2 cellular contexts compared by ENCODE assay signal in the genomic region with DNA sequence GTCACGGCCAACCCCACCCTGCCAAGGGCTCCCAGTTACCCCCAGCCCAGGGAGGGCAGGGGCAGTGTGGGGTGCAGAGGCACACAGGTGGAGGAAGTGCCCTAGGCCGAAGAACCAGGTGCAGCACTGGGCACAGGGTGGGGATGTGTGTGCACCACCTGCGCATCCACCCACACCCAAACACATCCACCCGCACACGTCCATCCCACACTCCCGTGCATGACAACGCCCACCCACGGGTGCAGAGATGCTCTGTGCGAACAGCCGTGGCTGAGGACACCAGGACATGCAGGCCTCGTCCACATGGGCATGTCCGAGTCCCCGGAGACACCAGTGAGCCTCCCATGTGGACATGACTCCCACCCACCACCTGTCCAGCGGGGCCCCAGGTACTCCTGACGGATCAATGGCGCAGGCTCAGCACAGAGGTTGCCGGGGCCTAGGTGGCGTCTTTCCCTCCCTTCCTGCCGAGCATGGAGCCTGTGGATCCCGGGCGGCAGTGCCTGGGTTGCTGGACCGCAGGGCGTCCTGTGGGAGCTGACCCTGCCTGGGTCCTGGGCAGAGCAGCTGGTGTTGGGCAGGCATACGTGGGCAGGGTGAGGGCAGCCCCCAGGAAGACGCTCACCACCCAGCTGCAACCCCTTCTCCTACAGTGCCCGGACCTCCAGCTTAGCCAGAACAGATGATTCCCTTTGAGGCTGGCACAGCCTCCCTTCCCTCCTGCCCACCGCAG.
TF ChIP-seq lines count a peak whose summit lies in the region.

No MANE protein-coding gene starts in this region.

TF ChIP-seq in HEK293, 187 proteins besides CTCF, POLR2A, EP300 and RAD21:
- TF ChIP-seq, protein P1, sequence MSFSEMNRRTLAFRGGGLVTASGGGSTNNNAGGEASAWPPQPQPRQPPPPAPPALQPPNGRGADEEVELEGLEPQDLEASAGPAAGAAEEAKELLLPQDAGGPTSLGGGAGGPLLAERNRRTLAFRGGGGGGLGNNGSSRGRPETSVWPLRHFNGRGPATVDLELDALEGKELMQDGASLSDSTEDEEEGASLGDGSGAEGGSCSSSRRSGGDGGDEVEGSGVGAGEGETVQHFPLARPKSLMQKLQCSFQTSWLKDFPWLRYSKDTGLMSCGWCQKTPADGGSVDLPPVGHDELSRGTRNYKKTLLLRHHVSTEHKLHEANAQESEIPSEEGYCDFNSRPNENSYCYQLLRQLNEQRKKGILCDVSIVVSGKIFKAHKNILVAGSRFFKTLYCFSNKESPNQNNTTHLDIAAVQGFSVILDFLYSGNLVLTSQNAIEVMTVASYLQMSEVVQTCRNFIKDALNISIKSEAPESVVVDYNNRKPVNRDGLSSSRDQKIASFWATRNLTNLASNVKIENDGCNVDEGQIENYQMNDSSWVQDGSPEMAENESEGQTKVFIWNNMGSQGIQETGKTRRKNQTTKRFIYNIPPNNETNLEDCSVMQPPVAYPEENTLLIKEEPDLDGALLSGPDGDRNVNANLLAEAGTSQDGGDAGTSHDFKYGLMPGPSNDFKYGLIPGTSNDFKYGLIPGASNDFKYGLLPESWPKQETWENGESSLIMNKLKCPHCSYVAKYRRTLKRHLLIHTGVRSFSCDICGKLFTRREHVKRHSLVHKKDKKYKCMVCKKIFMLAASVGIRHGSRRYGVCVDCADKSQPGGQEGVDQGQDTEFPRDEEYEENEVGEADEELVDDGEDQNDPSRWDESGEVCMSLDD (tag by site-specific recombination; IDR thresholded peaks at IDR 0.05), result no peak
- TF ChIP-seq, protein P2, sequence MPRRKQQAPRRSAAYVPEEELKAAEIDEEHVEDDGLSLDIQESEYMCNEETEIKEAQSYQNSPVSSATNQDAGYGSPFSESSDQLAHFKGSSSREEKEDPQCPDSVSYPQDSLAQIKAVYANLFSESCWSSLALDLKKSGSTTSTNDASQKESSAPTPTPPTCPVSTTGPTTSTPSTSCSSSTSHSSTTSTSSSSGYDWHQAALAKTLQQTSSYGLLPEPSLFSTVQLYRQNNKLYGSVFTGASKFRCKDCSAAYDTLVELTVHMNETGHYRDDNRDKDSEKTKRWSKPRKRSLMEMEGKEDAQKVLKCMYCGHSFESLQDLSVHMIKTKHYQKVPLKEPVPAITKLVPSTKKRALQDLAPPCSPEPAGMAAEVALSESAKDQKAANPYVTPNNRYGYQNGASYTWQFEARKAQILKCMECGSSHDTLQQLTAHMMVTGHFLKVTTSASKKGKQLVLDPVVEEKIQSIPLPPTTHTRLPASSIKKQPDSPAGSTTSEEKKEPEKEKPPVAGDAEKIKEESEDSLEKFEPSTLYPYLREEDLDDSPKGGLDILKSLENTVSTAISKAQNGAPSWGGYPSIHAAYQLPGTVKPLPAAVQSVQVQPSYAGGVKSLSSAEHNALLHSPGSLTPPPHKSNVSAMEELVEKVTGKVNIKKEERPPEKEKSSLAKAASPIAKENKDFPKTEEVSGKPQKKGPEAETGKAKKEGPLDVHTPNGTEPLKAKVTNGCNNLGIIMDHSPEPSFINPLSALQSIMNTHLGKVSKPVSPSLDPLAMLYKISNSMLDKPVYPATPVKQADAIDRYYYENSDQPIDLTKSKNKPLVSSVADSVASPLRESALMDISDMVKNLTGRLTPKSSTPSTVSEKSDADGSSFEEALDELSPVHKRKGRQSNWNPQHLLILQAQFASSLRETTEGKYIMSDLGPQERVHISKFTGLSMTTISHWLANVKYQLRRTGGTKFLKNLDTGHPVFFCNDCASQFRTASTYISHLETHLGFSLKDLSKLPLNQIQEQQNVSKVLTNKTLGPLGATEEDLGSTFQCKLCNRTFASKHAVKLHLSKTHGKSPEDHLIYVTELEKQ (tag by site-specific recombination; IDR thresholded peaks at IDR 0.05; ENCODE audit: borderline replicate concordance), result no peak
- TF ChIP-seq GLI2 (tag by site-specific recombination; IDR thresholded peaks at IDR 0.05; ENCODE audit: borderline replicate concordance, low read depth), result no peak
- TF ChIP-seq EGR2 (tag by site-specific recombination; IDR thresholded peaks at IDR 0.05; ENCODE audit: low read depth), result peak; percentile 74; the same call in 1 of the 2 replicates
- TF ChIP-seq ZFHX2 (tag by site-specific recombination; conservative IDR thresholded peaks at IDR 0.05), result peak; percentile 83
TF ChIP-seq in HEK293: peak in this region for 2.

TF ChIP-seq in H1, 55 proteins besides CTCF, POLR2A, EP300 and RAD21:
- TF ChIP-seq SP2 (IDR thresholded peaks at IDR 0.05; ENCODE audit: low read length) (no peak), CEBPB (IDR thresholded peaks at IDR 0.05; ENCODE audit: low read depth, low read length) (no peak), BRCA1 (IDR thresholded peaks at IDR 0.05; ENCODE audit: low read depth, low read length) (no peak), JUN (IDR thresholded peaks at IDR 0.05; ENCODE audit: low read depth, low read length) (no peak), GABPA (IDR thresholded peaks at IDR 0.05; ENCODE audit: borderline replicate concordance, insufficient read depth, low read length) (no peak), POU5F1 (IDR thresholded peaks at IDR 0.05; ENCODE audit: low read depth, low read length) (no peak), SIN3A (conservative IDR thresholded peaks at IDR 0.05 in 1 of 2, IDR thresholded peaks at IDR 0.05 in 1 of 2; ENCODE audit: low read depth in 1 of 2, low read length in 2 of 2) (no peak), NRF1 (IDR thresholded peaks at IDR 0.05; ENCODE audit: low read depth, low read length) (no peak), BACH1 (IDR thresholded peaks at IDR 0.05; ENCODE audit: low read length) (no peak), CTBP2 (IDR thresholded peaks at IDR 0.05; ENCODE audit: borderline replicate concordance, insufficient read depth, insufficient read length, low read length) (no peak), TCF12 (IDR thresholded peaks at IDR 0.05; ENCODE audit: low read depth, low read length) (no peak), SP1 (IDR thresholded peaks at IDR 0.05; ENCODE audit: low read depth, low read length) (no peak)
TF ChIP-seq in H1: peak in this region for 0.
